In genomic region chr19:35040826-35041547, GRCh38 we compare ENCODE assay signal across 8 cellular contexts. TPM values are rescaled to one million over a fixed set of nuclear protein-coding genes. Genes with fewer than 3 reads are reported as not detected.
DNase-seq lines count a peak whose midpoint lies in the region; ATAC-seq lines count a peak whose summit lies in the region.

No MANE protein-coding gene starts in this region.

- peak overlapping the region; percentile 6 for H3K18ac ChIP-seq in mesendoderm (ENCODE audit: low read length)

- H3K4ac ChIP-seq in mesendoderm (ENCODE audit: low read depth, low read length), result no peak overlapping the region

- no peaks in the 10 kb centered on the region for H3K79me2 ChIP-seq in mesendoderm (ENCODE audit: control insufficient read depth, insufficient read depth, low read length)

- peak overlapping the region; percentile 68 for H3K9ac ChIP-seq in mesendoderm (ENCODE audit: low read length)

- H3K36me3 ChIP-seq in mesendoderm (ENCODE audit: control insufficient read depth, insufficient read depth, low read length), result no peaks in the 10 kb centered on the region

- H3K79me1 ChIP-seq in mesendoderm (ENCODE audit: low read length), result peaks cover 4% of the 10 kb centered on the region

- no peak overlapping the region for H4K8ac ChIP-seq in mesendoderm (ENCODE audit: low read depth, low read length)

- H4K5ac ChIP-seq in mesendoderm (ENCODE audit: low read length), result no peak overlapping the region

- H3K56ac ChIP-seq in mesendoderm (ENCODE audit: low read length), result peak overlapping the region; percentile 88

- H2BK15ac ChIP-seq in mesendoderm (replicated peaks; ENCODE audit: low read depth), result no peak overlapping the region

- no peak overlapping the region for H3K4me3 ChIP-seq in mesendoderm (ENCODE audit: low read length)

- peak overlapping the region; percentile 89 for H3K4me2 ChIP-seq in mesendoderm (ENCODE audit: low read length)

- no peaks in the 10 kb centered on the region for H3K27me3 ChIP-seq in mesendoderm (ENCODE audit: insufficient read depth, low read length, poor library complexity)

- no peak overlapping the region for H2BK120ac ChIP-seq in mesendoderm (ENCODE audit: low read depth, low read length)

- peaks cover 12% of the 10 kb centered on the region for H3K4me1 ChIP-seq in mesendoderm (ENCODE audit: control insufficient read depth, low read depth, low read length)

- no peak for ATAC-seq in GM18873 (IDR thresholded peaks at IDR 0.05; ENCODE audit: low FRiP score, unreplicated experiment)
- ATAC-seq in HG03571 (IDR thresholded peaks at IDR 0.05; ENCODE audit: unreplicated experiment), result no peak
- ATAC-seq in GM18519 (IDR thresholded peaks at IDR 0.05; ENCODE audit: low FRiP score, unreplicated experiment), result no peak

- peak overlapping the region; percentile 33 for H3K23ac ChIP-seq in mesendoderm (ENCODE audit: low read length)

- no peak overlapping the region for H2BK5ac ChIP-seq in mesendoderm (ENCODE audit: low read length)

- no peak overlapping the region for H2AK5ac ChIP-seq in mesendoderm (ENCODE audit: low read length)

- no CpG with 5 or more reads among the region's 36 CpGs for WGBS in mesendoderm (ENCODE audit: extremely low coverage, insufficient coverage, low lambda C conversion rate)

- H3K27ac ChIP-seq in mesendoderm (ENCODE audit: low read depth, low read length) (no peak overlapping the region), substantia nigra (ENCODE audit: low read depth, low read length, poor library complexity, severe bottlenecking) (peak overlapping the region; percentile 82)

- peak; percentile 40 for DNase-seq in stimulated activated CD4-positive, alpha-beta T cell treated with anti-CD3 and anti-CD28 coated beads, Interleukin-12 subunit alpha, Interleukin-12 subunit beta, amount 100 ng/mL, for 4 hours
- DNase-seq in stimulated activated CD4-positive, alpha-beta T cell treated with anti-CD3 and anti-CD28 coated beads, Interleukin-1b, Interleukin-23, amount 100 ng/mL, for 48 hours, result no peak
- DNase-seq in ecto neural progenitor cell (ENCODE audit: low spot score) (peak; percentile 77), mesendoderm (peak; percentile 81), substantia nigra (lab: John Stamatoyannopoulos, UW) (peak in 47 of 49 donors; percentile 20 to 87 (median 66))

RNA-seq across cellular contexts. Expression of gene HPN, which starts 0.5 kb away (rescaled TPM):
- 2.0 TPM for polyA plus RNA-seq in mesendoderm (2013, experiment 1 of 2)
- polyA plus RNA-seq in mesendoderm (2013, experiment 2 of 2), result 2.0 TPM

RNA-seq across cellular contexts. Expression of gene SCN1B, which starts 10.7 kb away (rescaled TPM):
- 0.63 TPM for polyA plus RNA-seq in mesendoderm (2013, experiment 1 of 2)
- polyA plus RNA-seq in mesendoderm (2013, experiment 2 of 2), result 0.81 TPM

RNA-seq across cellular contexts. Expression of gene GRAMD1A, which starts 40.9 kb away (rescaled TPM):
- 97.4 TPM for polyA plus RNA-seq in mesendoderm (2013, experiment 1 of 2)
- polyA plus RNA-seq in mesendoderm (2013, experiment 2 of 2), result 98.6 TPM
